Comparison of ENCODE assay signal across 9 cellular contexts in the genomic region with DNA sequence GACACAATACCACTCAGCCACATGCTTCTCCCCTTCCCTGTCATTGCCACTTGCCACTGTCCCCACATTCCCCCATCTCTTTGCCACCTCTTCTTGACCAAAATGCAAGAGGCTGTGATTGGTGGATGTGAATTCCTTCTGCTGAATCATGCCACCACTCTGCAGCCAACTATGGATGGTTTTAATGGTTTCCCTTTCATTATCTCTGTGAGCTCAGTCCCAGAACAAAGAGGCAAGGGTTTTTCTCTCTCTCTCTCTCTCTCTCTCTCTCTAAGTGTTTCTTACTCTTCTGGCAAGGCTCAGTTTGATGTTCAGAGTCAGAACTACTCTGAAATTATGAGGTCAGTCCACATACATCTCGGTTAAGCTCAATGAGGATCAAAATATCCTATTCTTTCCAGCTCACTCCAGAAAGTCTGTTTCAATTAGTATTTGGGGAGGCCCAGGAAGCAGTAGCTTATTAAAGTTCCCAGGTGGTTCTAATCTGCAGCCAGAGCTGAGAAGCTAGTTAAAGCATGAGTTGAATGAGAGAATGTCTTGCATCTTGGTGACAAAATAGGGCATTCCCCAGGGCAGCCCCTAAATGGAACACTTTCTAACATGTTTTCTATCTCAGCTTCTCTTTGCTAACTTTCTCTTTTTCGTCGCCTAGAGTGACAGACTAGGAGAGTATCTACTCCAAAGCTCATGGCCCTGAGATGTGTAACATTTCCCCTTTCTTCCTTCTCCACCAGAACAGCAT. TPM values are rescaled to one million over a fixed set of nuclear protein-coding genes. Genes with fewer than 3 reads are reported as not detected.
DNase-seq lines count a peak whose midpoint lies in the region; ATAC-seq and TF ChIP-seq lines count a peak whose summit lies in the region.
"Had no signal": no experiment of that assay in that cellular context is flagged by ENCODE, and none has a peak within 500 bp of the region (broad histone marks: within the 10 kb centered on the region; RNA-seq: fewer than 3 reads in every experiment).

No MANE protein-coding gene starts in this region.

- DNase-seq in ELR (ENCODE audit: low read depth), result peak; percentile 24
- DNase-seq in choroid plexus epithelial cell (ENCODE audit: low read depth), result peak; percentile 26
- no peak for DNase-seq in NCI-H1092 (lab: John Stamatoyannopoulos, UW)
- no peak for DNase-seq in WERI-Rb-1
- DNase-seq in adrenal gland, result no peak
- DNase-seq in MV-4-11 (lab: John Stamatoyannopoulos, UW), result no peak

- H3K4me3 ChIP-seq in choroid plexus epithelial cell (ENCODE audit: low read depth, low read length), result no peak overlapping the region
- H3K4me3 ChIP-seq in WERI-Rb-1 (ENCODE audit: low read depth, low read length), result no peak overlapping the region
- no peak overlapping the region for H3K4me3 ChIP-seq in adrenal gland
- H3K4me3 ChIP-seq: lung had no signal

- H3K27ac ChIP-seq in WERI-Rb-1 (no peak overlapping the region), adrenal gland (no peak overlapping the region)

- TF ChIP-seq POLR2A in adrenal gland (IDR thresholded peaks at IDR 0.05), result no peak

- H3K36me3 ChIP-seq in WERI-Rb-1 (no peaks in the 10 kb centered on the region), adrenal gland (replicated peaks in 1 of 2) (no peaks in the 10 kb centered on the region)

- 78 to 95% (median 87%) methylated on average over 3 of the region's 3 CpGs for WGBS in adrenal gland, 4 donors

- no peaks in the 10 kb centered on the region for H3K4me1 ChIP-seq in adrenal gland (replicated peaks in 1 of 2)

- TF ChIP-seq CTCF in choroid plexus epithelial cell (conservative IDR thresholded peaks at IDR 0.05; ENCODE audit: low read depth, low read length) (no peak), WERI-Rb-1 (IDR thresholded peaks at IDR 0.05; ENCODE audit: low read depth, low read length) (no peak), adrenal gland (IDR thresholded peaks at IDR 0.05) (no peak)

- peak; percentile 55 for ATAC-seq in GM21360 (IDR thresholded peaks at IDR 0.05; ENCODE audit: unreplicated experiment)
- ATAC-seq in HG03457 (IDR thresholded peaks at IDR 0.05; ENCODE audit: unreplicated experiment), result peak; percentile 43

- H3K27me3 ChIP-seq in WERI-Rb-1 (ENCODE audit: insufficient read depth, low read depth, severe bottlenecking) (no peaks in the 10 kb centered on the region), adrenal gland (no peaks in the 10 kb centered on the region)

- H3K9me3 ChIP-seq in WERI-Rb-1 (ENCODE audit: severe bottlenecking), result no peaks in the 10 kb centered on the region
- no peaks in the 10 kb centered on the region for H3K9me3 ChIP-seq in adrenal gland (replicated peaks in 1 of 3)

- intact Hi-C loops in adrenal gland (cut with DNase I), result no loop called here

RNA-seq across cellular contexts. Expression of a gene that starts 8.5 kb away (rescaled TPM):
- 1 to 10 TPM in 6 of 8 donors, under 1 TPM in 1, not detected in 1; 0.91 to 5.6 (median 2.7) TPM for total RNA-seq in adrenal gland
- under 1 TPM; 0.32 to 0.62 (median 0.34) TPM for polyA plus RNA-seq in adrenal gland

RNA-seq across cellular contexts. Expression of a gene that starts 24.6 kb away (rescaled TPM):
- 10 to 100 TPM in 5 of 8 donors, 1 to 10 TPM in 3; 3.7 to 23.3 (median 12.9) TPM for total RNA-seq in adrenal gland
- polyA plus RNA-seq in adrenal gland, result 1 to 10 TPM; 4.5 to 5.3 (median 5.1) TPM

Comparison
In these comparisons a context has a peak if more than half of its experiments do, and no peak if none do; other contexts are left out.
1. DNase-seq: peak in ELR (single experiment) and choroid plexus epithelial cell (single experiment); none in NCI-H1092 (single experiment), WERI-Rb-1 (single experiment), adrenal gland (0 of 7) and MV-4-11 (single experiment).